ENCODE assay signal across 8 cellular contexts in the genomic region with DNA sequence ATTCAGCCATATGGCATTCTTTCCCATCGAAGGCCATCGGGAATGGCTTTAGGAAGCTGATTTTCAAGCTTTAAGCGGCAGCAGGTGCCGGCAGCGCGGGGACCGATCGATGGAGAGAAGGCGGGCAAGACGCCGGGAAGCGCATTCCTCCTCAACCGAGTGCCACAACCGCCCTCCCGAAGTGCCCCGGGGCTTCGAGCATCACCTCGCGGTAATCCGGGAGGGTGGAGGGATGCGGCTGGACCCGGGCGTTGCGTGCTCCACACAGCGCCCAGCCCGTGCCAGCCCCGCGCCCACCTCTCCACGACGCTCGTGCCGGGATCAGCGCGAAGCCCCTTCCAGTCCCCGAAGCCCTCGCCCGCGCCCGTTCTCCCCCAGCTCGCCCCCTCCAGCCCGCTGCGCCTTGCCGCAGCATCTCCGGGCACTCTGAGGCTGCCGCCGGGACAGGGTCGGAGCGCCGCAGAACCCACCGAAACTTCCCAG. TPM values are rescaled to one million over a fixed set of nuclear protein-coding genes. Genes with fewer than 3 reads are reported as not detected.
DNase-seq lines count a peak whose midpoint lies in the region; ATAC-seq, FAIRE-seq and TF ChIP-seq lines count a peak whose summit lies in the region.

No MANE protein-coding gene starts in this region.

- peak; percentile 20 for DNase-seq in GM12891 (ENCODE audit: insufficient read length, low spot score)
- no peak for DNase-seq in Panc1 (ENCODE audit: low read depth, low spot score)
- DNase-seq in astrocyte of the cerebellum (ENCODE audit: low read depth): no peak
- DNase-seq in stimulated activated CD4-positive, alpha-beta T cell treated with anti-CD3 and anti-CD28 coated beads, Interleukin-12 subunit alpha, Interleukin-12 subunit beta, amount 100 ng/mL, for 4 hours: peak; percentile 28
- no peak for DNase-seq in LoVo (ENCODE audit: low spot score)
- no peak for DNase-seq in posterior vena cava (ENCODE audit: low spot score)

- no peak for TF ChIP-seq CTCF in Panc1 (IDR thresholded peaks at IDR 0.05)
- TF ChIP-seq CTCF in astrocyte of the cerebellum (IDR thresholded peaks at IDR 0.05; ENCODE audit: low read depth, low read length, missing control alignments): no peak

- H3K9ac ChIP-seq in iPS-20b (ENCODE audit: low read depth, low read length): peak overlapping the region; percentile 95

- POLR2A ChIA-PET in Panc1 (lab: Charles Lee): no interaction called here

- no peak for FAIRE-seq in GM12891 (lab: Jason Lieb, UNC)

- H3K4me1 ChIP-seq in Panc1 (ENCODE audit: control insufficient read depth, insufficient read depth, low read length) (no peaks in the 10 kb centered on the region), iPS-20b (ENCODE audit: insufficient read depth, low read length) (peaks cover 18% of the 10 kb centered on the region; the same call in 1 of the 2 replicates)

- no TSS peak for BruUV-seq in Panc1 (replicated peaks; lab: Mats Ljungman, UMichigan)

- intact Hi-C loops in Panc1 (cut with micrococcal nuclease; ENCODE audit: unreplicated experiment) (no loop called here), posterior vena cava (cut with DNase I) (no loop called here)

- H3K27ac ChIP-seq in Panc1 (ENCODE audit: low read length) (no peak overlapping the region), iPS-20b (ENCODE audit: low read length) (peak overlapping the region; percentile 91)

- ATAC-seq in Panc1 (0 out of 2 replicates have a peak, but pooled peaks have one; percentile 48), HG03571 (IDR thresholded peaks at IDR 0.05; ENCODE audit: unreplicated experiment) (no peak)

- H3K36me3 ChIP-seq in Panc1 (ENCODE audit: control insufficient read depth, insufficient read depth, low read length) (no peaks in the 10 kb centered on the region), iPS-20b (ENCODE audit: insufficient read depth, low read depth, low read length) (peaks cover 6% of the 10 kb centered on the region; the same call in 1 of the 2 replicates)

- H3K27me3 ChIP-seq in Panc1 (ENCODE audit: control insufficient read depth, insufficient read depth, low read length) (peaks cover 12% of the 10 kb centered on the region; the same call in 1 of the 2 replicates), iPS-20b (ENCODE audit: insufficient read depth, low read length) (no peaks in the 10 kb centered on the region)

- peaks cover 6% of the 10 kb centered on the region; the same call in 1 of the 2 replicates for H3K9me3 ChIP-seq in Panc1 (ENCODE audit: control insufficient read depth, insufficient read depth, low read depth, low read length)
- no peaks in the 10 kb centered on the region for H3K9me3 ChIP-seq in iPS-20b (ENCODE audit: insufficient read depth, low read depth, low read length)

- no peak for TF ChIP-seq POLR2A in GM12891 (IDR thresholded peaks at IDR 0.05; ENCODE audit: low read depth, low read length)

- peak overlapping the region; percentile 28 to 31 for H3K4me3 ChIP-seq in Panc1 (ENCODE audit: low read depth in 2 of 2, low read length in 2 of 2)
- H3K4me3 ChIP-seq in astrocyte of the cerebellum (ENCODE audit: low read depth, low read length): peak overlapping the region; percentile 67
- peak overlapping the region; percentile 85 for H3K4me3 ChIP-seq in iPS-20b (ENCODE audit: low read length)

- in situ Hi-C loops in Panc1 (cut with HindIII; ENCODE audit: low pct_unique_long_range_greater_than_20kb, low sequenced_read_pairs) (no loop called here), astrocyte of the cerebellum (cut with HindIII; ENCODE audit: low sequenced_read_pairs) (loop anchor here (25.0 kb wide), 1 partner anchor 436 kb away; no protein-coding TSS in a partner anchor)

- CTCF ChIA-PET in Panc1 (lab: Charles Lee): interaction anchor here (1.1 kb wide), 1 partner anchor 14 kb away, joined by 3 read pairs; no protein-coding TSS in a partner anchor

TF ChIP-seq in GM12891, 5 proteins besides CTCF, POLR2A, EP300 and RAD21:
- TF ChIP-seq TAF1 (IDR thresholded peaks at IDR 0.05; ENCODE audit: low read depth, low read length): no peak
- TF ChIP-seq SPI1 (IDR thresholded peaks at IDR 0.05; ENCODE audit: low read depth, low read length): no peak
- no peak for TF ChIP-seq POU2F2 (IDR thresholded peaks at IDR 0.05; ENCODE audit: low read depth, low read length)
- no peak for TF ChIP-seq POLR2AphosphoS5 (IDR thresholded peaks at IDR 0.05; ENCODE audit: low read depth, low read length)
- no peak for TF ChIP-seq PAX5 (IDR thresholded peaks at IDR 0.05; ENCODE audit: insufficient read depth, low read length, severe bottlenecking)

RNA-seq across cellular contexts. Expression of gene USP44, which starts 3.2 kb away (rescaled TPM):
- 0.31 TPM for polyA plus RNA-seq in GM12891 (2012; ENCODE audit: low read depth, missing spikeins)
- total RNA-seq in Panc1 (2021; ENCODE audit: unreplicated experiment) (0.10 TPM), posterior vena cava (1 to 10 TPM; 1.3 to 1.8 TPM)
- polyA plus RNA-seq in Panc1 (2012; ENCODE audit: insufficient read length): not detected

Comparison
In these comparisons a context has a peak if more than half of its experiments do, and no peak if none do; other contexts are left out.
1. DNase-seq: peak in GM12891 (single experiment) and stimulated activated CD4-positive, alpha-beta T cell treated with anti-CD3 and anti-CD28 coated beads, Interleukin-12 subunit alpha, Interleukin-12 subunit beta, amount 100 ng/mL, for 4 hours (single experiment); none in Panc1 (single experiment), astrocyte of the cerebellum (single experiment), LoVo (single experiment) and posterior vena cava (single experiment).
2. H3K4me3 ChIP-seq: peak in every context shown above with its lines; median percentile 85 in iPS-20b; 67 in astrocyte of the cerebellum; 30 in Panc1.